ENCODE assay signal across 18 cellular contexts in genomic region chr5:38576442-38576841, GRCh38. TPM values are rescaled to one million over a fixed set of nuclear protein-coding genes. Genes with fewer than 3 reads are reported as not detected.
DNase-seq lines count a peak whose midpoint lies in the region; ATAC-seq and TF ChIP-seq lines count a peak whose summit lies in the region.
"Had no signal": no experiment of that assay in that cellular context is flagged by ENCODE, and none has a peak within 500 bp of the region (broad histone marks: within the 10 kb centered on the region; RNA-seq: fewer than 3 reads in every experiment).

No MANE protein-coding gene starts in this region.

- H3K27ac ChIP-seq in thyroid gland (peak overlapping the region; percentile 4 to 81 (median 5)), hepatocyte (no peak overlapping the region)
- H3K27ac ChIP-seq: coronary artery, epithelial cell of prostate, ovary, PC-9 had no signal

- 42 to 47% methylated on average over 7 of the region's 7 CpGs for WGBS in thyroid gland, 2 donors
- WGBS in hepatocyte (ENCODE audit: low lambda C conversion rate, missing lambda C conversion rate), result 67% methylated on average over 7 of the region's 7 CpGs

- H2AFZ ChIP-seq in hepatocyte, result no peak overlapping the region
- H2AFZ ChIP-seq: PC-9 had no signal

- H3K4me3 ChIP-seq in thyroid gland (replicated peaks in 1 of 3) (no peak overlapping the region), hepatocyte (no peak overlapping the region)
- H3K4me3 ChIP-seq: coronary artery, ovary, PC-9 had no signal

- H3K9me2 ChIP-seq in hepatocyte (replicated peaks; ENCODE audit: insufficient read depth), result no peaks in the 10 kb centered on the region

- no peak for TF ChIP-seq POLR2A in thyroid gland (IDR thresholded peaks at IDR 0.05)

- no peaks in the 10 kb centered on the region for H3K27me3 ChIP-seq in thyroid gland
- H3K27me3 ChIP-seq in hepatocyte, result no peaks in the 10 kb centered on the region
- H3K27me3 ChIP-seq: ovary had no signal

- ATAC-seq in Right ventricle myocardium superior (ENCODE audit: poor library complexity), result peak; percentile 93

- H3K9me3 ChIP-seq in thyroid gland (no peaks in the 10 kb centered on the region), hepatocyte (ENCODE audit: low read depth) (no peaks in the 10 kb centered on the region)
- H3K9me3 ChIP-seq: ovary had no signal

- H3K4me2 ChIP-seq in hepatocyte, result no peak overlapping the region
- H3K4me2 ChIP-seq: PC-9 had no signal

- intact Hi-C loops in Right ventricle myocardium superior (cut with DNase I) (no loop called here), thyroid gland (cut with DNase I) (no loop called here)

- H3K4me1 ChIP-seq in thyroid gland, result peaks cover 21 to 29% of the 10 kb centered on the region in 2 donors
- H3K4me1 ChIP-seq in hepatocyte (ENCODE audit: insufficient read depth), result no peaks in the 10 kb centered on the region

- no peaks in the 10 kb centered on the region for H3K79me2 ChIP-seq in hepatocyte

- no peaks in the 10 kb centered on the region for H3K36me3 ChIP-seq in thyroid gland
- H3K36me3 ChIP-seq in hepatocyte (replicated peaks; ENCODE audit: insufficient read depth, low read depth), result no peaks in the 10 kb centered on the region
- H3K36me3 ChIP-seq: ovary had no signal

- no peaks in the 10 kb centered on the region for H4K20me1 ChIP-seq in hepatocyte (ENCODE audit: insufficient read depth, poor library complexity, severe bottlenecking)

- TF ChIP-seq CTCF in thyroid gland (IDR thresholded peaks at IDR 0.05) (no peak), hepatocyte (IDR thresholded peaks at IDR 0.05; ENCODE audit: poor library complexity) (no peak)

- DNase-seq in NCI-H1417 (lab: John Stamatoyannopoulos, UW) (peak in 2 of 3 experiments; percentile 42 to 80), NCI-H1417 treated with DMSO at 0.1 percent for 48 hours (lab: John Stamatoyannopoulos, UW) (no peak), NCI-H345 (lab: John Stamatoyannopoulos, UW) (peak; percentile 66), Right ventricle myocardium superior (no peak), thyroid gland (peak; percentile 46 to 63), NCI-H82 (lab: John Stamatoyannopoulos, UW) (no peak), hepatocyte (ENCODE audit: low spot score) (no peak), OCI-M2 (lab: John Stamatoyannopoulos, UW; ENCODE audit: unreplicated experiment) (no peak)
- DNase-seq: 8988T; activated CD4-positive, alpha-beta memory T cell treated with anti-CD3 and anti-CD28 coated beads for 36 hours; amygdala; NCI-H1048; ovary; PC-9; stimulated activated CD4-positive, alpha-beta T cell treated with anti-CD3 and anti-CD28 coated beads, Interleukin-15, amount 100 ng/mL, for 24 hours had no signal

RNA-seq across cellular contexts. Expression of gene LIFR, which starts 20.0 kb away (rescaled TPM):
- total RNA-seq in Right ventricle myocardium superior (53.2 TPM), thyroid gland (100 to 1,000 TPM; 172 to 446 (median 233) TPM), hepatocyte (61.3 and 83.8 TPM in 2 replicates)
- 50.2 and 69.2 TPM in 2 replicates for polyA plus RNA-seq in hepatocyte
- polyA plus RNA-seq: IgD-negative memory B cell had no signal

Comparison
In these comparisons a context has a peak if more than half of its experiments do, and no peak if none do; other contexts are left out.
1. DNase-seq: peak in NCI-H1417 (2 of 3), NCI-H345 (single experiment) and thyroid gland (2 of 2); none in NCI-H1417 treated with DMSO at 0.1 percent for 48 hours (single experiment), Right ventricle myocardium superior (single experiment), NCI-H82 (single experiment), hepatocyte (single experiment) and OCI-M2 (single experiment).